Comparison of ENCODE assay signal across 9 cellular contexts in genomic region chr9:92963831-92964606, GRCh38. TPM values are rescaled to one million over a fixed set of nuclear protein-coding genes. Genes with fewer than 3 reads are reported as not detected.
DNase-seq lines count a peak whose midpoint lies in the region; ATAC-seq and TF ChIP-seq lines count a peak whose summit lies in the region.
"Had no signal": no experiment of that assay in that cellular context is flagged by ENCODE, and none has a peak within 500 bp of the region (broad histone marks: within the 10 kb centered on the region; RNA-seq: fewer than 3 reads in every experiment).

No MANE protein-coding gene starts in this region.

- peak overlapping the region; percentile 73 to 94 for H3K27ac ChIP-seq in left lung

- no peak for TF ChIP-seq CTCF in GM12875 (IDR thresholded peaks at IDR 0.05; ENCODE audit: borderline replicate concordance, insufficient read depth, low read depth, low read length)
- TF ChIP-seq CTCF in left lung (IDR thresholded peaks at IDR 0.05): no peak

- ATAC-seq in HG02571 (IDR thresholded peaks at IDR 0.05; ENCODE audit: unreplicated experiment) (peak; percentile 70), left lung (peak; percentile 49)

- H3K9me3 ChIP-seq in left lung: peaks cover 0 to 5% of the 10 kb centered on the region in 2 donors

- intact Hi-C loops in left lung (cut with DNase I): no loop called here

- peaks cover 0 to 67% of the 10 kb centered on the region in 2 donors for H3K4me1 ChIP-seq in left lung

- no peaks in the 10 kb centered on the region for H3K27me3 ChIP-seq in left lung

- H3K4me3 ChIP-seq in GM12875 (ENCODE audit: low read depth, low read length) (peak overlapping the region; percentile 77), left lung (peak overlapping the region; percentile 24 to 64)

- H3K36me3 ChIP-seq in left lung: no peaks in the 10 kb centered on the region

- DNase-seq in NK-92 (lab: John Stamatoyannopoulos, UW; ENCODE audit: unreplicated experiment): peak; percentile 14
- DNase-seq in activated T-cell treated with anti-CD3 and anti-CD28 coated beads, Interleukin-2, amount 50 U/mL, for 48 hours: peak; percentile 79 to 81
- DNase-seq in left lung: peak; percentile 70 to 86
- DNase-seq in stimulated activated CD8-positive, alpha-beta memory T cell treated with anti-CD3 and anti-CD28 coated beads, Interleukin-7, amount 100 ng/mL, for 24 hours (ENCODE audit: low read depth): peak; percentile 52
- DNase-seq in NCI-H1105 (lab: John Stamatoyannopoulos, UW): no peak
- DNase-seq in DMS79 (lab: John Stamatoyannopoulos, UW): no peak

RNA-seq across cellular contexts. Expression of gene FGD3, which starts 16.7 kb away (rescaled TPM):
- 10 to 100 TPM; 17.2 to 29.9 TPM for total RNA-seq in left lung
- total RNA-seq: fibroblast of lung had no signal

Comparison
In these comparisons a context has a peak if more than half of its experiments do, and no peak if none do; other contexts are left out.
1. DNase-seq: peak in NK-92 (single experiment), activated T-cell treated with anti-CD3 and anti-CD28 coated beads, Interleukin-2, amount 50 U/mL, for 48 hours (2 of 2), left lung (2 of 2) and stimulated activated CD8-positive, alpha-beta memory T cell treated with anti-CD3 and anti-CD28 coated beads, Interleukin-7, amount 100 ng/mL, for 24 hours (single experiment); none in NCI-H1105 (single experiment) and DMS79 (single experiment).